7 cellular contexts compared by ENCODE assay signal in the genomic region with DNA sequence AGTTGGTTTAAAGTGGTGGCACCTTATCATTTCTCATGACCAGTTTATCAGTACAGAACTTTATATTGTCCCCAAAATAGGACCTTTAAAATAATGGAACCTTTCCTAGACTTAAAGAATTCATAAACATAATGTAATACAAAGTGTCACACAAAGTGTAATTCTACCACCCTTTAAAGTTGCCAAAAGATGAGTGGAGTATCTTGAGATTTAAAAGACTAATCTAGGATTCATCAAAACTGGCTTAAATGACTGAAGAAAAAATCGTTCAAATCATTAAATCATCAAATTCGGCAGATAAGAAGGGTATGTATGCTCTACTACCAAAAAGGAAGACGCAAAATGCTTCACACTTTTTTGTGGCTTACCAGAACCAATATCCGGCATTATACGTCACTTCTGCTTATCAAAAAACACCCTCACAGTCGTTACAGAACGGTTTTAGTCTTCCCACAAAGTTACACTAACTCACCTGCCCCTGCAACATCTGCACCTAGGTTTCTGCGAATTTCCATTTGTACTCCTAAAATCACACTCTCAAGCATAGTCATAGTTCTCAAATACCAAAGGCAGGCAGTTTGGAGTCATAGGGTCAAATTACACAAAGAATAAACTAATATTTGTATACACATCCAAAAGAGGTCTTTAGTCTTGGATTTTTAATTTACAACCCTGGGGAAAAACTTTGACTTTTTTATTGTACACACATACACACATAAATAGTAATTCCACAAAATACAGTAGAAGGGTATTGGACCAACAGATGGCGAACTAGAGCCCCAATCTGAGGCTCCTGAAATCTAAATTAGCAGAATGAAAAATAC. TPM values are rescaled to one million over a fixed set of nuclear protein-coding genes. Genes with fewer than 3 reads are reported as not detected.
DNase-seq lines count a peak whose midpoint lies in the region; ATAC-seq, FAIRE-seq and TF ChIP-seq lines count a peak whose summit lies in the region.

No MANE protein-coding gene starts in this region.

- H3K79me1 ChIP-seq in mesendoderm (ENCODE audit: low read length): peaks cover 22% of the 10 kb centered on the region

- H2BK5ac ChIP-seq in mesendoderm (ENCODE audit: low read length): no peak overlapping the region

- no peak overlapping the region for H2AK5ac ChIP-seq in mesendoderm (ENCODE audit: low read length)

- H3K4me3 Mint-ChIP-seq in central memory CD8-positive, alpha-beta T cell: peak overlapping the region; percentile 99

- H3K9me3 ChIP-seq in suprapubic skin: no peaks in the 10 kb centered on the region

- peak; percentile 62 for FAIRE-seq in G401.6 (lab: Jason Lieb, UNC)

- H3K27me3 ChIP-seq in KMS-11 (ENCODE audit: insufficient read depth, low read depth) (no peaks in the 10 kb centered on the region), mesendoderm (ENCODE audit: insufficient read depth, low read length, poor library complexity) (peaks cover 2% of the 10 kb centered on the region), suprapubic skin (no peaks in the 10 kb centered on the region)

- WGBS in mesendoderm (ENCODE audit: extremely low coverage, insufficient coverage, low lambda C conversion rate): no CpG with 5 or more reads among the region's 9 CpGs
- 51% methylated on average over 9 of the region's 9 CpGs for WGBS in suprapubic skin

- no peak overlapping the region for H3K4me3 ChIP-seq in KMS-11 (IDR thresholded peaks at IDR 0.05; ENCODE audit: insufficient read depth, low read depth, low read length)
- peak overlapping the region; percentile 19 for H3K4me3 ChIP-seq in mesendoderm (ENCODE audit: low read length)
- H3K4me3 ChIP-seq in suprapubic skin: peak overlapping the region; percentile 99

- H3K27me3 Mint-ChIP-seq in central memory CD8-positive, alpha-beta T cell: no peaks in the 10 kb centered on the region

- H3K36me3 Mint-ChIP-seq in central memory CD8-positive, alpha-beta T cell (ENCODE audit: insufficient read depth): peaks cover 35% of the 10 kb centered on the region

- 0 out of 2 replicates have a peak, but pooled peaks cover 17% of the 10 kb centered on the region for H4K20me1 ChIP-seq in KMS-11 (ENCODE audit: insufficient read depth)

- peak overlapping the region; percentile 68 for H3K56ac ChIP-seq in mesendoderm (ENCODE audit: low read length)

- peak; percentile 72 for ATAC-seq in central memory CD8-positive, alpha-beta T cell (replicated peaks; ENCODE audit: extremely low read depth, poor library complexity, severe bottlenecking)
- ATAC-seq in HG03280 (IDR thresholded peaks at IDR 0.05; ENCODE audit: unreplicated experiment): no peak

- H4K8ac ChIP-seq in mesendoderm (ENCODE audit: low read depth, low read length): no peak overlapping the region

- DNase-seq in SW480 (ENCODE audit: low spot score): peak; percentile 69
- peak in 1 of 2 donors; percentile 76 for DNase-seq in central memory CD8-positive, alpha-beta T cell (ENCODE audit: low spot score in 2 of 2)
- DNase-seq in mesendoderm: peak; percentile 63
- no peak for DNase-seq in suprapubic skin (ENCODE audit: low spot score in 2 of 2)

- H3K36me3 ChIP-seq in KMS-11 (ENCODE audit: insufficient read depth) (no peaks in the 10 kb centered on the region), mesendoderm (ENCODE audit: control insufficient read depth, insufficient read depth, low read length) (no peaks in the 10 kb centered on the region), suprapubic skin (no peaks in the 10 kb centered on the region)

- H3K4me2 ChIP-seq in KMS-11 (peak overlapping the region; percentile 87), mesendoderm (ENCODE audit: low read length) (peak overlapping the region; percentile 92)

- H3K27ac ChIP-seq in KMS-11 (peak overlapping the region; percentile 79), mesendoderm (ENCODE audit: low read depth, low read length) (no peak overlapping the region), suprapubic skin (peak overlapping the region; percentile 100)

- H4K5ac ChIP-seq in mesendoderm (ENCODE audit: low read length): no peak overlapping the region

- no peak overlapping the region for H3K23ac ChIP-seq in mesendoderm (ENCODE audit: low read length)

- TF ChIP-seq EP300 in suprapubic skin (IDR thresholded peaks at IDR 0.05): no peak

- H2BK120ac ChIP-seq in mesendoderm (ENCODE audit: low read depth, low read length): no peak overlapping the region

- H2BK15ac ChIP-seq in mesendoderm (replicated peaks; ENCODE audit: low read depth): no peak overlapping the region

- peaks cover 80% of the 10 kb centered on the region for H3K79me2 ChIP-seq in KMS-11 (ENCODE audit: insufficient read depth, low read depth)
- H3K79me2 ChIP-seq in mesendoderm (ENCODE audit: control insufficient read depth, insufficient read depth, low read length): peaks cover 56% of the 10 kb centered on the region

- peak overlapping the region; percentile 31 for H2AFZ ChIP-seq in KMS-11 (ENCODE audit: low read depth)

- no peak overlapping the region for H3K18ac ChIP-seq in mesendoderm (ENCODE audit: low read length)

- H3K4me1 Mint-ChIP-seq in central memory CD8-positive, alpha-beta T cell: peaks cover 63% of the 10 kb centered on the region

- peak overlapping the region; percentile 73 for H3K9ac ChIP-seq in KMS-11
- peak overlapping the region; percentile 61 for H3K9ac ChIP-seq in mesendoderm (ENCODE audit: low read length)

- peaks cover 43% of the 10 kb centered on the region for H3K4me1 ChIP-seq in KMS-11 (ENCODE audit: low read depth, poor library complexity, severe bottlenecking)
- H3K4me1 ChIP-seq in mesendoderm (ENCODE audit: control insufficient read depth, low read depth, low read length): peaks cover 13% of the 10 kb centered on the region
- H3K4me1 ChIP-seq in suprapubic skin: peaks cover 29% of the 10 kb centered on the region

- no peak for TF ChIP-seq POLR2A in suprapubic skin (IDR thresholded peaks at IDR 0.05)

- no peaks in the 10 kb centered on the region for H3K9me3 Mint-ChIP-seq in central memory CD8-positive, alpha-beta T cell

- peak overlapping the region; percentile 96 for H3K27ac Mint-ChIP-seq in central memory CD8-positive, alpha-beta T cell (ENCODE audit: low read depth)

- peak; percentile 79 for TF ChIP-seq CTCF in KMS-11 (conservative IDR thresholded peaks at IDR 0.05; ENCODE audit: low read depth, low read length)
- peak; percentile 34 to 35 for TF ChIP-seq CTCF in suprapubic skin (IDR thresholded peaks at IDR 0.05)

- H3K4ac ChIP-seq in mesendoderm (ENCODE audit: low read depth, low read length): no peak overlapping the region

RNA-seq across cellular contexts. Expression of gene KANSL1, which starts 1.4 kb away (rescaled TPM):
- polyA plus RNA-seq in mesendoderm (2013, experiment 1 of 2): 34.9 TPM
- 34.7 TPM for polyA plus RNA-seq in mesendoderm (2013, experiment 2 of 2)
- total RNA-seq in suprapubic skin: 100 to 1,000 TPM in 1 of 4 donors, 10 to 100 TPM in 3; 68.2 to 187 (median 79.0) TPM

Comparison
In these comparisons a context has a peak if more than half of its experiments do, and no peak if none do; other contexts are left out.
1. DNase-seq: peak in SW480 (single experiment) and mesendoderm (single experiment); none in suprapubic skin (0 of 2).